In genomic region chr2:1691366-1691765, GRCh38 we compare ENCODE assay signal across 26 cellular contexts.
"Had no signal": no experiment of that assay in that cellular context is flagged by ENCODE, and none has a peak within 500 bp of the region (broad histone marks: within the 10 kb centered on the region; RNA-seq: fewer than 3 reads in every experiment).

No MANE protein-coding gene starts in this region.

- H3K36me3 ChIP-seq: ovary, prostate gland, uterus had no signal

- H3K9me3 Mint-ChIP-seq: mesothelial cell of epicardium had no signal

- H3K27ac Mint-ChIP-seq: mesothelial cell of epicardium; naive thymus-derived CD4-positive, alpha-beta T cell; natural killer cell treated with Interleukin-12 subunit alpha and Interleukin-12 subunit beta and Interleukin-15 and Interleukin-18, amount 100 ng/mL, for 72 hours; stimulated activated effector memory CD8-positive, alpha-beta T cell treated with anti-CD3 and anti-CD28 coated beads, Interleukin-12 subunit alpha, Interleukin-12 subunit beta, amount 100 ng/mL, for 72 hours; stimulated activated naive CD8-positive, alpha-beta T cell treated with anti-CD3 and anti-CD28 coated beads, Interleukin-15, Interleukin-2, amounts not matched to agents 100 ng/mL and 50 ng/mL, for 24 hours had no signal

- H3K36me3 Mint-ChIP-seq: naive thymus-derived CD4-positive, alpha-beta T cell; natural killer cell treated with Interleukin-12 subunit alpha and Interleukin-12 subunit beta and Interleukin-15 and Interleukin-18, amount 100 ng/mL, for 72 hours; stimulated activated effector memory CD8-positive, alpha-beta T cell treated with anti-CD3 and anti-CD28 coated beads, Interleukin-12 subunit alpha, Interleukin-12 subunit beta, amount 100 ng/mL, for 72 hours had no signal

- H3K9me3 ChIP-seq: left lung, lower lobe of right lung, ovary, prostate gland, sigmoid colon, suprapubic skin, thoracic aorta, tibial artery, upper lobe of right lung, uterus had no signal

- H3K4me3 Mint-ChIP-seq: mesothelial cell of epicardium; naive thymus-derived CD4-positive, alpha-beta T cell; natural killer cell treated with Interleukin-12 subunit alpha and Interleukin-12 subunit beta and Interleukin-15 and Interleukin-18, amount 100 ng/mL, for 72 hours; stimulated activated effector memory CD8-positive, alpha-beta T cell treated with anti-CD3 and anti-CD28 coated beads, Interleukin-12 subunit alpha, Interleukin-12 subunit beta, amount 100 ng/mL, for 72 hours; stimulated activated naive CD8-positive, alpha-beta T cell treated with anti-CD3 and anti-CD28 coated beads, Interleukin-15, Interleukin-2, amounts not matched to agents 100 ng/mL and 50 ng/mL, for 24 hours had no signal

- H3K4me1 Mint-ChIP-seq: naive thymus-derived CD4-positive, alpha-beta T cell; stimulated activated effector memory CD8-positive, alpha-beta T cell treated with anti-CD3 and anti-CD28 coated beads, Interleukin-12 subunit alpha, Interleukin-12 subunit beta, amount 100 ng/mL, for 72 hours had no signal

- H3K27me3 Mint-ChIP-seq: stimulated activated naive CD8-positive, alpha-beta T cell treated with anti-CD3 and anti-CD28 coated beads, Interleukin-15, Interleukin-2, amounts not matched to agents 100 ng/mL and 50 ng/mL, for 24 hours had no signal

- DNase-seq: hippocampal formation; kidney glomerular epithelial cell; left cardiac atrium; left lung; lower lobe of right lung; mesendoderm; naive thymus-derived CD4-positive, alpha-beta T cell; ovary; retina; right cardiac atrium; sigmoid colon; small intestine; spleen; stimulated activated CD4-positive, alpha-beta T cell treated with anti-CD3 and anti-CD28 coated beads, Interleukin-4, amount 100 ng/mL, for 24 hours; stimulated activated naive CD4-positive, alpha-beta T cell; tibial artery; trophoblast cell; upper lobe of right lung; uterus had no signal

- ATAC-seq: left cardiac atrium; left lung; naive thymus-derived CD4-positive, alpha-beta T cell; stimulated activated effector memory CD8-positive, alpha-beta T cell treated with anti-CD3 and anti-CD28 coated beads, Interleukin-12 subunit alpha, Interleukin-12 subunit beta, amount 100 ng/mL, for 72 hours had no signal

- H3K4me1 ChIP-seq: left lung, prostate gland, spleen, suprapubic skin, upper lobe of right lung, uterus had no signal

- H3K27ac ChIP-seq: left lung, lower lobe of right lung, ovary, prostate gland, sigmoid colon, spleen, suprapubic skin, thoracic aorta, tibial artery, upper lobe of right lung, uterus had no signal

- H3K27me3 ChIP-seq: left lung, ovary, sigmoid colon, spleen, suprapubic skin, tibial artery, upper lobe of right lung, uterus had no signal

- H3K4me3 ChIP-seq: left lung, lower lobe of right lung, ovary, prostate gland, sigmoid colon, spleen, suprapubic skin, thoracic aorta, tibial artery, upper lobe of right lung, uterus had no signal
